ENCODE assay signal across 8 cellular contexts in the genomic region with DNA sequence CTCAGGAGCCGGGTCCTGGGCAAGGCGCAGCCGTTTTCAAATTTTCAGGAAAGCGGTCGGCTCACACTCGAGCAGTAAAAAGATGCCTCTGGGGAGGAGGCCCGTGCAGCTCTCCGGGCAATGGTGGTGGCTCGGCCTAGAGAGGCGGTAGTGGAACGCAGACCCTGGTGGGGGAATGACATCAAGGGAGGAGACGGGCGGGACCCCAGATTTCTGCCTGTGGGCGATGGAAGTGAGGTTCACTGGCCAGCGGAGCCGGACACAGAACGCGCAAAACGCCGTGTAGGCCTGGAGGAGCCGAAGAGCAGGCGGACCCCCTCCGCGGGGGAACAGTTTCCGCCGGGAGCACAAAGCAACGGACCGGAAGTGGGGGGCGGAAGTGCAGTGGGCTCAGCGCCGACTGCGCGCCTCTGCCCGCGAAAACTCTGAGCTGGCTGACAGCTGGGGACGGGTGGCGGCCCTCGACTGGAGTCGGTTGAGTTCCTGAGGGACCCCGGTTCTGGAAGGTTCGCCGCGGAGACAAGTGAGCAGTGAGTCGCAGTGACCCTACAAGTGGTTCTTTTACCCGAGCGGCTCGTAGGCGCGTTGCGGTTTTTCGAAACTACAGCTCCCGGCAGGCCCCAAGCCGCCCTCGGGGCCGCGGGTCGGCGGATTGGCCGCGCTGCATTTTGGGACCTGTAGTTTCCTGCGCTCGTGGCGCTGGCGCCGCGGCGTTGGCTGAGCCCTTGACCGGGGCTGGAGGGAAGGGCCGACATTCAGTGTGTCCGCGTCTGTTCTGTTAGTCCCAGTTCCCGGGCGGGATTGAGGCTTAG. TPM values are rescaled to one million over a fixed set of nuclear protein-coding genes. Genes with fewer than 3 reads are reported as not detected.
DNase-seq lines count a peak whose midpoint lies in the region; TF ChIP-seq lines count a peak whose summit lies in the region.

A gene with protein sequence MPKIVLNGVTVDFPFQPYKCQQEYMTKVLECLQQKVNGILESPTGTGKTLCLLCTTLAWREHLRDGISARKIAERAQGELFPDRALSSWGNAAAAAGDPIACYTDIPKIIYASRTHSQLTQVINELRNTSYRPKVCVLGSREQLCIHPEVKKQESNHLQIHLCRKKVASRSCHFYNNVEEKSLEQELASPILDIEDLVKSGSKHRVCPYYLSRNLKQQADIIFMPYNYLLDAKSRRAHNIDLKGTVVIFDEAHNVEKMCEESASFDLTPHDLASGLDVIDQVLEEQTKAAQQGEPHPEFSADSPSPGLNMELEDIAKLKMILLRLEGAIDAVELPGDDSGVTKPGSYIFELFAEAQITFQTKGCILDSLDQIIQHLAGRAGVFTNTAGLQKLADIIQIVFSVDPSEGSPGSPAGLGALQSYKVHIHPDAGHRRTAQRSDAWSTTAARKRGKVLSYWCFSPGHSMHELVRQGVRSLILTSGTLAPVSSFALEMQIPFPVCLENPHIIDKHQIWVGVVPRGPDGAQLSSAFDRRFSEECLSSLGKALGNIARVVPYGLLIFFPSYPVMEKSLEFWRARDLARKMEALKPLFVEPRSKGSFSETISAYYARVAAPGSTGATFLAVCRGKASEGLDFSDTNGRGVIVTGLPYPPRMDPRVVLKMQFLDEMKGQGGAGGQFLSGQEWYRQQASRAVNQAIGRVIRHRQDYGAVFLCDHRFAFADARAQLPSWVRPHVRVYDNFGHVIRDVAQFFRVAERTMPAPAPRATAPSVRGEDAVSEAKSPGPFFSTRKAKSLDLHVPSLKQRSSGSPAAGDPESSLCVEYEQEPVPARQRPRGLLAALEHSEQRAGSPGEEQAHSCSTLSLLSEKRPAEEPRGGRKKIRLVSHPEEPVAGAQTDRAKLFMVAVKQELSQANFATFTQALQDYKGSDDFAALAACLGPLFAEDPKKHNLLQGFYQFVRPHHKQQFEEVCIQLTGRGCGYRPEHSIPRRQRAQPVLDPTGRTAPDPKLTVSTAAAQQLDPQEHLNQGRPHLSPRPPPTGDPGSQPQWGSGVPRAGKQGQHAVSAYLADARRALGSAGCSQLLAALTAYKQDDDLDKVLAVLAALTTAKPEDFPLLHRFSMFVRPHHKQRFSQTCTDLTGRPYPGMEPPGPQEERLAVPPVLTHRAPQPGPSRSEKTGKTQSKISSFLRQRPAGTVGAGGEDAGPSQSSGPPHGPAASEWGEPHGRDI (N-terminal part only) (plus strand): TSS at position 376 of the 812 bp plus-strand sequence. CDS start 1,091 bp downstream, outside the sequence.

- peak within 1 kb of the TSS; percentile 85 for H3K9ac ChIP-seq in MM.1S (ENCODE audit: low read length)
- peak within 1 kb of the TSS; percentile 92 to 93 for H3K9ac ChIP-seq in stomach smooth muscle (ENCODE audit: low read length in 2 of 2)

- H3K9me3 ChIP-seq in HAP-1 = no peaks in the 10 kb centered on the region
- no peaks in the 10 kb centered on the region for H3K9me3 ChIP-seq in MM.1S (replicated peaks; ENCODE audit: insufficient read depth, low read length)
- H3K9me3 ChIP-seq in stomach smooth muscle (ENCODE audit: control insufficient read depth in 2 of 2, low read length in 2 of 2) = no peaks in the 10 kb centered on the region

- no peaks in the 10 kb centered on the region for H3K27me3 ChIP-seq in HAP-1 (ENCODE audit: low read depth)
- peaks cover 22% of the 10 kb centered on the region for H3K27me3 ChIP-seq in MM.1S (replicated peaks; ENCODE audit: insufficient read depth, low read length)
- H3K27me3 ChIP-seq in stomach smooth muscle (ENCODE audit: control insufficient read depth in 1 of 2, insufficient read depth in 2 of 2, low read length in 2 of 2) = no peaks in the 10 kb centered on the region

- peak within 1 kb of the TSS; percentile 95 for H2AFZ ChIP-seq in MM.1S (ENCODE audit: low read length)

- peaks cover 21% of the 10 kb centered on the region for H3K79me2 ChIP-seq in MM.1S (ENCODE audit: low read length)

- no peak for TF ChIP-seq CTCF in MM.1S (IDR thresholded peaks at IDR 0.05; ENCODE audit: low read length)
- no peak for TF ChIP-seq CTCF in foreskin fibroblast (IDR thresholded peaks at IDR 0.05; ENCODE audit: low read depth, low read length)
- no peak for TF ChIP-seq CTCF in neural crest cell (conservative IDR thresholded peaks at IDR 0.05)

- peak within 1 kb of the TSS; percentile 96 for H3K4me3 ChIP-seq in HAP-1
- peak within 1 kb of the TSS; percentile 95 for H3K4me3 ChIP-seq in MM.1S (ENCODE audit: low read length)
- H3K4me3 ChIP-seq in foreskin fibroblast (ENCODE audit: low read depth in 1 of 2, low read length in 2 of 2) = peak within 1 kb of the TSS; percentile 90 to 94
- H3K4me3 ChIP-seq in stomach smooth muscle (ENCODE audit: low read length in 2 of 2) = peak within 1 kb of the TSS; percentile 83 to 93

- H3K9me3 Mint-ChIP-seq in neural crest cell = no peaks in the 10 kb centered on the region

- H3K27me3 Mint-ChIP-seq in neural crest cell (ENCODE audit: low read depth) = no peaks in the 10 kb centered on the region

- no peaks in the 10 kb centered on the region for H3K36me3 Mint-ChIP-seq in neural crest cell (ENCODE audit: low read depth)

- H3F3A ChIP-seq in MM.1S (ENCODE audit: insufficient read depth, low read length) = no peaks in the 10 kb centered on the region

- peaks cover 15% of the 10 kb centered on the region for H3K4me1 ChIP-seq in HAP-1
- H3K4me1 ChIP-seq in MM.1S (ENCODE audit: low read length) = 0 out of 2 replicates have a peak, but pooled peaks cover 4% of the 10 kb centered on the region
- peaks cover 26% of the 10 kb centered on the region for H3K4me1 ChIP-seq in stomach smooth muscle (ENCODE audit: control insufficient read depth, insufficient read depth, low read length)

- peak within 1 kb of the TSS; percentile 96 for H3K4me3 Mint-ChIP-seq in neural crest cell

- H4K20me1 ChIP-seq in MM.1S (ENCODE audit: insufficient read depth, low read length) = no peaks in the 10 kb centered on the region

- peaks cover 35% of the 10 kb centered on the region for H3K4me1 Mint-ChIP-seq in neural crest cell

- H3K36me3 ChIP-seq in HAP-1 (replicated peaks) (peaks cover 14% of the 10 kb centered on the region), MM.1S (replicated peaks; ENCODE audit: insufficient read depth, low read length) (no peaks in the 10 kb centered on the region), stomach smooth muscle (ENCODE audit: control insufficient read depth in 2 of 2, insufficient read depth in 2 of 2, low read length in 2 of 2) (peaks cover 14 to 16% of the 10 kb centered on the region in 2 donors)

- H3K27ac Mint-ChIP-seq in neural crest cell (ENCODE audit: unreplicated experiment) = peak within 1 kb of the TSS; percentile 98

- no peaks in the 10 kb centered on the region for H3K9me2 ChIP-seq in MM.1S (replicated peaks; ENCODE audit: insufficient read depth, low read length)

- DNase-seq in G401 (ENCODE audit: low spot score) = peak; percentile 91
- DNase-seq in HAP-1 (ENCODE audit: low spot score in 2 of 2) = peak; percentile 89 to 92
- DNase-seq in MM.1S = peak; percentile 94
- DNase-seq in SIG-M5 treated with dmso at 0.1 percent for 504 hours (lab: John Stamatoyannopoulos, UW; ENCODE audit: unreplicated experiment) = peak; percentile 83
- DNase-seq in activated gamma-delta T cell treated with Interleukin-2 at 50 U/mL for 16 hours = peak; percentile 86
- peak; percentile 91 to 97 for DNase-seq in foreskin fibroblast
- peak; percentile 90 for DNase-seq in neural crest cell (ENCODE audit: low read depth, low spot score)

- in situ Hi-C loops in G401 (cut with HindIII; ENCODE audit: low sequenced_read_pairs) = no loop called here
- in situ Hi-C loops in HAP-1 (cut with MboI; ENCODE audit: low sequenced_read_pairs) = no loop called here

- H3K4me2 ChIP-seq in MM.1S (ENCODE audit: low read depth, low read length) = peak within 1 kb of the TSS; percentile 70

- peak within 1 kb of the TSS; percentile 54; the same call in 1 of the 2 replicates for H3K27ac ChIP-seq in MM.1S (ENCODE audit: low read length)
- H3K27ac ChIP-seq in stomach smooth muscle (ENCODE audit: low read length) = peak within 1 kb of the TSS; percentile 86

RNA-seq across cellular contexts. Expression of the gene that starts here (rescaled TPM):
- total RNA-seq in G401 (2014; rRNA removed; shearing (Covaris generic)) = 18.5 and 18.7 TPM in 2 replicates
- 46.7 and 48.4 TPM in 2 replicates for total RNA-seq in neural crest cell

Comparison
In these comparisons a context has a peak if more than half of its experiments do, and no peak if none do; other contexts are left out.
1. Peak in every context shown above with its lines: DNase-seq, H3K4me3 ChIP-seq and H3K27ac ChIP-seq.